8 cellular contexts compared by ENCODE assay signal in the genomic region with DNA sequence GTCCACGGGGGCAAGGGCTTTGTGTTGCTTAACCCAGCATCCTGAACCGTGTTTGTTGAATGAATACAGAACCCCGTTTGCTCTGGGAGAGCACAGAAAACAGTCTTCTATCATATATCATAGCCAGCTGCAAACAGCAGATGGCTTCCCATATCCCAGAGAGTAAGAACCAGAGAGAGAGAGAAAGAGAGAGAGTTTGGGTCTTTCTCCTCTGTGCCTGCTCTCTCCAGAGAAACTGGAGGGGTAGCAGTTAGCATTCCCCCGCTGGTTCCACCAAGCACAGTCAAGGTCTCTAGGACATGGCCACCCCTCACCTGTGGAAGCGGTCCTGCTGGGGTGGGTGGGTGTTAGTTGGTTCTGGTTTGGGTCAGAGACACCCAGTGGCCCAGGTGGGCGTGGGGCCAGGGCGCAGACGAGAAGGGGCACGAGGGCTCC. TPM values are rescaled to one million over a fixed set of nuclear protein-coding genes. Genes with fewer than 3 reads are reported as not detected.
A peak's percentile ranks its signal among the peaks of the same experiment; 100 is the strongest.
DNase-seq lines count a peak whose midpoint lies in the region; ATAC-seq and TF ChIP-seq lines count a peak whose summit lies in the region.

No MANE protein-coding gene starts in this region.

- no peak for ATAC-seq in SK-N-SH treated with all-trans-retinoic acid at 6 μM for 48 hours

- H3K4me2 ChIP-seq in SK-N-SH = peak overlapping the region; percentile 85; the same call in 1 of the 2 replicates

- DNase-seq in SK-N-SH = no peak
- DNase-seq in fibroblast of the aortic adventitia (ENCODE audit: low read depth) = no peak
- no peak for DNase-seq in uterus
- DNase-seq in putamen (ENCODE audit: low spot score) = no peak
- DNase-seq in dedifferentiated amniotic fluid mesenchymal stem cell (ENCODE audit: extremely low spot score) = no peak
- no peak for DNase-seq in activated CD4-positive, alpha-beta T cell treated with anti-CD3 and anti-CD28 coated beads for 1 hour

- no peaks in the 10 kb centered on the region for H3K9me3 Mint-ChIP-seq in nephron

- H4K20me1 ChIP-seq in SK-N-SH (ENCODE audit: insufficient read depth) = 0 out of 2 replicates have a peak, but pooled peaks cover 11% of the 10 kb centered on the region

- 55% methylated on average over 5 of the region's 9 CpGs for WGBS in SK-N-SH (ENCODE audit: low lambda C conversion rate)

- peaks cover 11% of the 10 kb centered on the region; the same call in 1 of the 2 replicates for H3K79me2 ChIP-seq in SK-N-SH (ENCODE audit: insufficient read depth)

- peaks cover 12% of the 10 kb centered on the region for H3K27me3 Mint-ChIP-seq in nephron (ENCODE audit: low read depth)

- H3F3A ChIP-seq in SK-N-SH (replicated peaks; ENCODE audit: insufficient read depth) = no peaks in the 10 kb centered on the region

- no peaks in the 10 kb centered on the region for H3K36me3 Mint-ChIP-seq in nephron (ENCODE audit: low read depth)

- no peak for TF ChIP-seq EP300 in SK-N-SH (IDR thresholded peaks at IDR 0.05; ENCODE audit: borderline replicate concordance in 1 of 2, low read depth in 1 of 2, low read length in 1 of 2)

- H3K9me2 ChIP-seq in SK-N-SH = no peaks in the 10 kb centered on the region

- H3K4me1 ChIP-seq in SK-N-SH (ENCODE audit: control insufficient read depth in 1 of 2, insufficient read depth in 2 of 2, low read depth in 1 of 2, low read length in 1 of 2) (peaks cover 8 to 33% of the 10 kb centered on the region in 2 experiments; a peak in 3 of 4 replicates), uterus (peaks cover 0 to 6% of the 10 kb centered on the region in 2 donors)

- H3K4me1 Mint-ChIP-seq in nephron = peaks cover 72% of the 10 kb centered on the region

- intact Hi-C loops in uterus (cut with DNase I; ENCODE audit: low total_unique reads) = no loop called here

- CTCF ChIA-PET in SK-N-SH (lab: Yijun Ruan, JAX) = interaction anchor here (1.0 to 12.7 kb wide), 10 partner anchors 10 to 272 kb away, joined by 3 to 93 read pairs (median 4); no protein-coding TSS in a partner anchor

- TF ChIP-seq POLR2A in uterus (IDR thresholded peaks at IDR 0.05) = no peak

- peak overlapping the region; percentile 11 to 92 (median 89) for H3K27ac Mint-ChIP-seq in nephron

- TF ChIP-seq CTCF in SK-N-SH (IDR thresholded peaks at IDR 0.05) (no peak), fibroblast of the aortic adventitia (IDR thresholded peaks at IDR 0.05; ENCODE audit: insufficient read depth, low read length) (no peak), nephron (IDR thresholded peaks at IDR 0.05; ENCODE audit: unreplicated experiment in 3 of 3) (no peak), uterus (IDR thresholded peaks at IDR 0.05) (no peak)

- peak overlapping the region; percentile 76 to 89 (median 82) for H3K4me3 Mint-ChIP-seq in nephron

- no peak overlapping the region for H3K9ac ChIP-seq in SK-N-SH

- peak overlapping the region; percentile 63 to 71; a peak in 3 of 4 replicates for H3K4me3 ChIP-seq in SK-N-SH (ENCODE audit: low read depth in 2 of 2, low read length in 1 of 2)
- H3K4me3 ChIP-seq in fibroblast of the aortic adventitia (ENCODE audit: low read depth, low read length) = peak overlapping the region; percentile 55
- H3K4me3 ChIP-seq in uterus = peak overlapping the region; percentile 80 to 86

- POLR2A ChIA-PET in SK-N-SH (lab: Yijun Ruan, JAX) = interaction anchor here (1.0 to 1.3 kb wide), 2 partner anchors 104 to 194 kb away, joined by 3 read pairs; no protein-coding TSS in a partner anchor

- H3K27me3 ChIP-seq in SK-N-SH (ENCODE audit: insufficient read depth) (no peaks in the 10 kb centered on the region), uterus (no peaks in the 10 kb centered on the region)

- no peak overlapping the region for H2AFZ ChIP-seq in SK-N-SH (ENCODE audit: low read depth)

- H3K9me3 ChIP-seq in SK-N-SH = no peaks in the 10 kb centered on the region
- H3K9me3 ChIP-seq in uterus = no peaks in the 10 kb centered on the region

- no peak for TF ChIP-seq RAD21 in SK-N-SH (IDR thresholded peaks at IDR 0.05; ENCODE audit: low read length)

- no peaks in the 10 kb centered on the region for H3K36me3 ChIP-seq in SK-N-SH (replicated peaks in 1 of 2; ENCODE audit: control insufficient read depth in 1 of 2, insufficient read depth in 2 of 2, low read length in 1 of 2)
- no peaks in the 10 kb centered on the region for H3K36me3 ChIP-seq in uterus

- no peak overlapping the region; a peak in 1 of 4 replicates for H3K27ac ChIP-seq in SK-N-SH (ENCODE audit: low read depth in 2 of 2, low read length in 1 of 2)
- peak overlapping the region; percentile 92 to 95 for H3K27ac ChIP-seq in uterus

TF ChIP-seq in SK-N-SH, 30 proteins besides CTCF, POLR2A, EP300 and RAD21:
- TF ChIP-seq CHD2 (IDR thresholded peaks at IDR 0.05; ENCODE audit: low read length, partially characterized antibody) = no peak
- TF ChIP-seq RFX5 (IDR thresholded peaks at IDR 0.05; ENCODE audit: low read length) = no peak
- no peak for TF ChIP-seq MXI1 (IDR thresholded peaks at IDR 0.05; ENCODE audit: low read depth, low read length)
- no peak for TF ChIP-seq YY1 (IDR thresholded peaks at IDR 0.05; ENCODE audit: low read depth)
- TF ChIP-seq POLR2AphosphoS5 (IDR thresholded peaks at IDR 0.05; ENCODE audit: low read depth, low read length) = no peak
- TF ChIP-seq USF1 (IDR thresholded peaks at IDR 0.05; ENCODE audit: borderline replicate concordance, low read depth) = no peak
- no peak for TF ChIP-seq SIN3A (IDR thresholded peaks at IDR 0.05; ENCODE audit: borderline replicate concordance, low read depth, low read length)

TF ChIP-seq in SK-N-SH treated with all-trans-retinoic acid at 6 μM for 48 hours, 23 proteins besides CTCF, POLR2A, EP300 and RAD21:
- TF ChIP-seq TCF4 (CRISPR knock-in tag; IDR thresholded peaks at IDR 0.05; ENCODE audit: borderline replicate concordance) = no peak
- TF ChIP-seq ISL1 (CRISPR knock-in tag; IDR thresholded peaks at IDR 0.05) = no peak
- no peak for TF ChIP-seq ARNTL (CRISPR knock-in tag; IDR thresholded peaks at IDR 0.05; ENCODE audit: borderline replicate concordance, low read depth)
- TF ChIP-seq ZFP30 (CRISPR knock-in tag; IDR thresholded peaks at IDR 0.05) = no peak

RNA-seq across cellular contexts. Expression of gene TIMP3, which starts 0.5 kb away (rescaled TPM):
- 23.1 and 26.1 TPM in 2 replicates for polyA plus RNA-seq in SK-N-SH (2012; rRNA removed)
- 18.3 and 23.3 TPM in 2 replicates for polyA plus RNA-seq in SK-N-SH (2012; cell fraction: cytosol; rRNA removed)
- 19.2 and 25.7 TPM in 2 replicates for polyA plus RNA-seq in SK-N-SH (2012; cell fraction: nucleus; rRNA removed)
- total RNA-seq in fibroblast of the aortic adventitia (ENCODE audit: low replicate concordance) = 153 and 329 TPM in 2 replicates
- total RNA-seq in uterus = 100 to 1,000 TPM; 192 to 702 (median 423) TPM

Comparison
In these comparisons a context has a peak if more than half of its experiments do, and no peak if none do; other contexts are left out.
1. H3K27ac ChIP-seq: peak in uterus (2 of 2); none in SK-N-SH (0 of 2).
2. Peak in every context shown above with its lines, with median percentiles within 50 percentile points of each other: H3K4me3 ChIP-seq.